Comparison of ENCODE assay signal across 8 cellular contexts in genomic region chr20:36344517-36345132, GRCh38. TPM values are rescaled to one million over a fixed set of nuclear protein-coding genes. Genes with fewer than 3 reads are reported as not detected.
A peak's percentile ranks its signal among the peaks of the same experiment; 100 is the strongest.
DNase-seq lines count a peak whose midpoint lies in the region; ATAC-seq and TF ChIP-seq lines count a peak whose summit lies in the region.

No MANE protein-coding gene starts in this region.

- H3K79me2 ChIP-seq in H9 (ENCODE audit: insufficient read depth, low read length), result no peaks in the 10 kb centered on the region

- no peaks in the 10 kb centered on the region for H3K4me1 ChIP-seq in H9 (ENCODE audit: insufficient read depth, low read length)

- H4K8ac ChIP-seq in H9 (replicated peaks; ENCODE audit: insufficient read length, low read depth, low read length), result no peak overlapping the region

- H4K5ac ChIP-seq in H9 (ENCODE audit: insufficient read length, low read depth, low read length), result no peak overlapping the region

- no peak overlapping the region for H2AFZ ChIP-seq in H9 (ENCODE audit: low read length)

- no peak overlapping the region for H3K4me3 Mint-ChIP-seq in H9
- H3K4me3 Mint-ChIP-seq in stimulated activated effector memory CD8-positive, alpha-beta T cell treated with anti-CD3 and anti-CD28 coated beads, Interleukin-12 subunit alpha, Interleukin-12 subunit beta, amount 100 ng/mL, for 72 hours, result no peak overlapping the region

- TF ChIP-seq CTCF in H9 (conservative IDR thresholded peaks at IDR 0.05), result no peak

- ATAC-seq in stimulated activated effector memory CD8-positive, alpha-beta T cell treated with anti-CD3 and anti-CD28 coated beads, Interleukin-12 subunit alpha, Interleukin-12 subunit beta, amount 100 ng/mL, for 72 hours, result no peak

- H3K27me3 ChIP-seq in H9 (ENCODE audit: insufficient read depth, low read length), result no peaks in the 10 kb centered on the region

- no peak overlapping the region for H3K9ac ChIP-seq in H9 (ENCODE audit: extremely low read depth, insufficient read length, low read length)

- no peak overlapping the region for H2BK20ac ChIP-seq in H9 (ENCODE audit: low read depth, low read length, poor library complexity, severe bottlenecking)

- H4K91ac ChIP-seq in H9 (ENCODE audit: insufficient read length, low read depth, low read length), result no peak overlapping the region

- H3K27ac ChIP-seq in H9 (ENCODE audit: insufficient read length, low read depth, low read length), result no peak overlapping the region

- H3K14ac ChIP-seq in H9 (ENCODE audit: insufficient read depth, low read length), result no peak overlapping the region

- H3K23ac ChIP-seq in H9 (ENCODE audit: insufficient read length, low read depth, low read length), result no peak overlapping the region

- H3K18ac ChIP-seq in H9 (ENCODE audit: insufficient read length, low read depth, low read length), result no peak overlapping the region

- H3K4me1 Mint-ChIP-seq in H9, result peaks cover 8 to 19% of the 10 kb centered on the region in 2 experiments
- no peaks in the 10 kb centered on the region for H3K4me1 Mint-ChIP-seq in stimulated activated effector memory CD8-positive, alpha-beta T cell treated with anti-CD3 and anti-CD28 coated beads, Interleukin-12 subunit alpha, Interleukin-12 subunit beta, amount 100 ng/mL, for 72 hours

- H4K20me1 ChIP-seq in H9 (ENCODE audit: control insufficient read depth, insufficient read depth, insufficient read length), result no peaks in the 10 kb centered on the region

- no peak overlapping the region for H3K56ac ChIP-seq in H9 (ENCODE audit: insufficient read length, low read depth, low read length)

- peaks cover 2% of the 10 kb centered on the region for H3K27me3 Mint-ChIP-seq in H9 (ENCODE audit: low read depth)

- no peak overlapping the region for H2BK5ac ChIP-seq in H9 (ENCODE audit: insufficient read length, low read length)

- H3K23me2 ChIP-seq in H9 (ENCODE audit: insufficient read length, low read depth, low read length, poor library complexity, severe bottlenecking), result no peaks in the 10 kb centered on the region

- WGBS in H9 (ENCODE audit: extremely low coverage, insufficient read length, low lambda C conversion rate), result no CpG with 5 or more reads among the region's 4 CpGs

- H2BK120ac ChIP-seq in H9 (ENCODE audit: low read depth, low read length, poor library complexity, severe bottlenecking), result no peak overlapping the region

- no peak overlapping the region for H2BK12ac ChIP-seq in H9 (ENCODE audit: insufficient read length, low read depth, low read length)

- no peaks in the 10 kb centered on the region for H3K36me3 Mint-ChIP-seq in H9 (ENCODE audit: insufficient read depth in 1 of 3, low read depth in 3 of 3)
- H3K36me3 Mint-ChIP-seq in stimulated activated effector memory CD8-positive, alpha-beta T cell treated with anti-CD3 and anti-CD28 coated beads, Interleukin-12 subunit alpha, Interleukin-12 subunit beta, amount 100 ng/mL, for 72 hours, result no peaks in the 10 kb centered on the region

- H2BK15ac ChIP-seq in H9 (ENCODE audit: low read depth, low read length), result no peak overlapping the region

- H3K4ac ChIP-seq in H9 (ENCODE audit: low read depth, low read length), result no peak overlapping the region

- H3T11ph ChIP-seq in H9 (ENCODE audit: low read length), result no peak overlapping the region

- no peak overlapping the region for H3K27ac Mint-ChIP-seq in H9
- no peak overlapping the region for H3K27ac Mint-ChIP-seq in stimulated activated effector memory CD8-positive, alpha-beta T cell treated with anti-CD3 and anti-CD28 coated beads, Interleukin-12 subunit alpha, Interleukin-12 subunit beta, amount 100 ng/mL, for 72 hours

- H3K4me2 ChIP-seq in H9 (ENCODE audit: insufficient read depth, insufficient read length, low read length), result no peak overlapping the region

- H3K9me3 Mint-ChIP-seq in H9, result no peaks in the 10 kb centered on the region; a peak in 1 of 5 replicates
- H3K9me3 Mint-ChIP-seq in stimulated activated effector memory CD8-positive, alpha-beta T cell treated with anti-CD3 and anti-CD28 coated beads, Interleukin-12 subunit alpha, Interleukin-12 subunit beta, amount 100 ng/mL, for 72 hours, result no peaks in the 10 kb centered on the region

- H3K9me3 ChIP-seq in H9 (ENCODE audit: control insufficient read depth, low read depth, low read length), result no peaks in the 10 kb centered on the region

- H3K79me1 ChIP-seq in H9 (ENCODE audit: insufficient read depth, low read depth, low read length, poor library complexity, severe bottlenecking), result no peaks in the 10 kb centered on the region

- DNase-seq in 8988T, result peak; percentile 59
- DNase-seq in H9, result peak; percentile 82
- DNase-seq in activated CD4-positive, alpha-beta T cell treated with anti-CD3 and anti-CD28 coated beads, Interleukin-2, amount 50 U/mL, for 1 hour, result peak; percentile 7
- DNase-seq in iPS DF 19.7 (ENCODE audit: low read depth, low spot score), result peak; percentile 54
- DNase-seq in NCI-H774 (lab: John Stamatoyannopoulos, UW), result no peak
- no peak for DNase-seq in stimulated activated effector memory CD8-positive, alpha-beta T cell treated with anti-CD3 and anti-CD28 coated beads, Interleukin-12 subunit alpha, Interleukin-12 subunit beta, amount 100 ng/mL, for 72 hours (ENCODE audit: low spot score in 2 of 2)
- no peak for DNase-seq in NCI-H1694 (lab: John Stamatoyannopoulos, UW)
- DNase-seq in NCI-H510A (lab: John Stamatoyannopoulos, UW), result no peak

- no peak overlapping the region for H2AK5ac ChIP-seq in H9 (ENCODE audit: insufficient read length, low read length)

RNA-seq across cellular contexts. Expression of gene DLGAP4, which starts 38.5 kb away (rescaled TPM):
- 48.0 and 54.6 TPM in 2 replicates for total RNA-seq in H9 (2021)

Comparison
In these comparisons a context has a peak if more than half of its experiments do, and no peak if none do; other contexts are left out.
1. DNase-seq: peak in 8988T (single experiment), H9 (single experiment), activated CD4-positive, alpha-beta T cell treated with anti-CD3 and anti-CD28 coated beads, Interleukin-2, amount 50 U/mL, for 1 hour (single experiment) and iPS DF 19.7 (single experiment); none in NCI-H774 (single experiment), stimulated activated effector memory CD8-positive, alpha-beta T cell treated with anti-CD3 and anti-CD28 coated beads, Interleukin-12 subunit alpha, Interleukin-12 subunit beta, amount 100 ng/mL, for 72 hours (0 of 2), NCI-H1694 (single experiment) and NCI-H510A (single experiment).